In genomic region chr2:230512955-230513748, GRCh38 we compare ENCODE assay signal across 29 cellular contexts.
DNase-seq lines count a peak whose midpoint lies in the region; ATAC-seq, FAIRE-seq and TF ChIP-seq lines count a peak whose summit lies in the region.
"Had no signal": no experiment of that assay in that cellular context is flagged by ENCODE, and none has a peak within 500 bp of the region (broad histone marks: within the 10 kb centered on the region; RNA-seq: fewer than 3 reads in every experiment).

No MANE protein-coding gene starts in this region.

- DNase-seq in GM12891 (ENCODE audit: insufficient read length, low spot score) = no peak
- peak; percentile 7 for DNase-seq in amniotic epithelial cell (ENCODE audit: low read depth)
- DNase-seq in kidney glomerular epithelial cell (lab: John Stamatoyannopoulos, UW) = peak; percentile 9
- no peak for DNase-seq in progenitor cell of endocrine pancreas (ENCODE audit: low spot score, unreplicated experiment)
- no peak for DNase-seq in globus pallidus (ENCODE audit: low spot score)
- no peak for DNase-seq in DMS 273 treated with DMSO at 0.1 percent for 48 hours (lab: John Stamatoyannopoulos, UW)
- DNase-seq: activated CD4-positive, alpha-beta T cell treated with anti-CD3 and anti-CD28 coated beads, Interleukin-2, amount 10 ng/mL, durations not matched to agents 7 days and 5 days; activated naive CD8-positive, alpha-beta T cell treated with anti-CD3 and anti-CD28 coated beads, Interleukin-2, amount 10 ng/mL, durations not matched to agents 7 days and 5 days; CD8-positive, alpha-beta memory T cell; colonic mucosa; DMS79 treated with DMSO at 0.1 percent for 48 hours; endodermal cell; H9; head of caudate nucleus; natural killer cell; NCI-H146; NCI-H2171; NCI-H69; SHP77 treated with DMSO at 0.1 percent for 48 hours; spleen; stimulated activated CD4-positive, alpha-beta T cell treated with anti-CD3 and anti-CD28 coated beads, Interleukin-4, amount 100 ng/mL, for 4 hours; stimulated activated naive CD8-positive, alpha-beta T cell treated with anti-CD3 and anti-CD28 coated beads, Interleukin-15, amount 100 ng/mL, for 72 hours; T-cell; trophoblast cell had no signal

- H3K27me3 Mint-ChIP-seq in progenitor cell of endocrine pancreas = no peaks in the 10 kb centered on the region
- H3K27me3 Mint-ChIP-seq: activated CD4-positive, alpha-beta T cell treated with anti-CD3 and anti-CD28 coated beads, Interleukin-2, amount 10 ng/mL, durations not matched to agents 7 days and 5 days; activated naive CD8-positive, alpha-beta T cell treated with anti-CD3 and anti-CD28 coated beads, Interleukin-2, amount 10 ng/mL, durations not matched to agents 7 days and 5 days; activated T-helper 17 cell treated with anti-CD3 and anti-CD28 coated beads, Interleukin-2, amount 50 U/mL, for 72 hours; brain; CD8-positive, alpha-beta memory T cell; stimulated activated naive CD8-positive, alpha-beta T cell treated with anti-CD3 and anti-CD28 coated beads, Interleukin-15, amount 100 ng/mL, for 72 hours; T-cell had no signal

- ATAC-seq in HG03159 (IDR thresholded peaks at IDR 0.05; ENCODE audit: unreplicated experiment) (no peak), HG02798 (IDR thresholded peaks at IDR 0.05; ENCODE audit: poor library complexity, unreplicated experiment) (no peak)
- ATAC-seq: activated T-helper 17 cell treated with anti-CD3 and anti-CD28 coated beads, Interleukin-2, amount 50 U/mL, for 72 hours; natural killer cell; stimulated activated naive CD8-positive, alpha-beta T cell treated with anti-CD3 and anti-CD28 coated beads, Interleukin-15, amount 100 ng/mL, for 72 hours; T-cell had no signal

- FAIRE-seq in GM12891 (lab: Jason Lieb, UNC) = peak; percentile 9
- FAIRE-seq: HTR-8/SVneo had no signal

- H3K27ac Mint-ChIP-seq in progenitor cell of endocrine pancreas = peak overlapping the region; percentile 83
- H3K27ac Mint-ChIP-seq: activated CD4-positive, alpha-beta T cell treated with anti-CD3 and anti-CD28 coated beads, Interleukin-2, amount 10 ng/mL, durations not matched to agents 7 days and 5 days; activated naive CD8-positive, alpha-beta T cell treated with anti-CD3 and anti-CD28 coated beads, Interleukin-2, amount 10 ng/mL, durations not matched to agents 7 days and 5 days; activated T-helper 17 cell treated with anti-CD3 and anti-CD28 coated beads, Interleukin-2, amount 50 U/mL, for 72 hours; brain; CD8-positive, alpha-beta memory T cell; endodermal cell; H9; natural killer cell; stimulated activated naive CD8-positive, alpha-beta T cell treated with anti-CD3 and anti-CD28 coated beads, Interleukin-15, amount 100 ng/mL, for 72 hours; T-cell had no signal

- peaks cover 3% of the 10 kb centered on the region for H3K36me3 Mint-ChIP-seq in progenitor cell of endocrine pancreas (ENCODE audit: insufficient read depth)
- H3K36me3 Mint-ChIP-seq: brain had no signal

- peaks cover 12% of the 10 kb centered on the region for H3K4me1 Mint-ChIP-seq in progenitor cell of endocrine pancreas (ENCODE audit: low read depth)
- H3K4me1 Mint-ChIP-seq: activated CD4-positive, alpha-beta T cell treated with anti-CD3 and anti-CD28 coated beads, Interleukin-2, amount 10 ng/mL, durations not matched to agents 7 days and 5 days; activated naive CD8-positive, alpha-beta T cell treated with anti-CD3 and anti-CD28 coated beads, Interleukin-2, amount 10 ng/mL, durations not matched to agents 7 days and 5 days; activated T-helper 17 cell treated with anti-CD3 and anti-CD28 coated beads, Interleukin-2, amount 50 U/mL, for 72 hours; brain; CD8-positive, alpha-beta memory T cell; H9; stimulated activated naive CD8-positive, alpha-beta T cell treated with anti-CD3 and anti-CD28 coated beads, Interleukin-15, amount 100 ng/mL, for 72 hours had no signal

- no peak for TF ChIP-seq CTCF in progenitor cell of endocrine pancreas (IDR thresholded peaks at IDR 0.05; ENCODE audit: unreplicated experiment)

- peak overlapping the region; percentile 20 for H3K4me3 Mint-ChIP-seq in progenitor cell of endocrine pancreas (ENCODE audit: low read depth)
- H3K4me3 Mint-ChIP-seq: activated CD4-positive, alpha-beta T cell treated with anti-CD3 and anti-CD28 coated beads, Interleukin-2, amount 10 ng/mL, durations not matched to agents 7 days and 5 days; activated naive CD8-positive, alpha-beta T cell treated with anti-CD3 and anti-CD28 coated beads, Interleukin-2, amount 10 ng/mL, durations not matched to agents 7 days and 5 days; activated T-helper 17 cell treated with anti-CD3 and anti-CD28 coated beads, Interleukin-2, amount 50 U/mL, for 72 hours; brain; CD8-positive, alpha-beta memory T cell; endodermal cell; H9; natural killer cell; stimulated activated naive CD8-positive, alpha-beta T cell treated with anti-CD3 and anti-CD28 coated beads, Interleukin-15, amount 100 ng/mL, for 72 hours; T-cell had no signal

- H3K9me3 Mint-ChIP-seq in progenitor cell of endocrine pancreas (ENCODE audit: low read depth) = peaks cover 3% of the 10 kb centered on the region
- H3K9me3 Mint-ChIP-seq: activated T-helper 17 cell treated with anti-CD3 and anti-CD28 coated beads, Interleukin-2, amount 50 U/mL, for 72 hours; brain; CD8-positive, alpha-beta memory T cell; endodermal cell; natural killer cell; stimulated activated naive CD8-positive, alpha-beta T cell treated with anti-CD3 and anti-CD28 coated beads, Interleukin-15, amount 100 ng/mL, for 72 hours had no signal

- TF ChIP-seq POLR2A in GM12891 (IDR thresholded peaks at IDR 0.05; ENCODE audit: low read depth, low read length) = no peak

TF ChIP-seq in GM12891, 5 proteins besides CTCF, POLR2A, EP300 and RAD21:
- TF ChIP-seq POU2F2 (IDR thresholded peaks at IDR 0.05; ENCODE audit: low read depth, low read length) (no peak), TAF1 (IDR thresholded peaks at IDR 0.05; ENCODE audit: low read depth, low read length) (no peak), PAX5 (IDR thresholded peaks at IDR 0.05; ENCODE audit: insufficient read depth, low read length, severe bottlenecking) (no peak), POLR2AphosphoS5 (IDR thresholded peaks at IDR 0.05; ENCODE audit: low read depth, low read length) (no peak), SPI1 (IDR thresholded peaks at IDR 0.05; ENCODE audit: low read depth, low read length) (no peak)

Comparison
In these comparisons a context has a peak if more than half of its experiments do, and no peak if none do; other contexts are left out.
1. DNase-seq: peak in amniotic epithelial cell (single experiment) and kidney glomerular epithelial cell (single experiment); none in GM12891 (single experiment), progenitor cell of endocrine pancreas (single experiment), globus pallidus (single experiment) and DMS 273 treated with DMSO at 0.1 percent for 48 hours (single experiment).